In genomic region chr18:32730068-32730467, GRCh38 we compare ENCODE assay signal across 1 cellular context.
TF ChIP-seq lines count a peak whose summit lies in the region.

No MANE protein-coding gene starts in this region.

TF ChIP-seq in HepG2, 621 proteins besides CTCF, POLR2A, EP300 and RAD21 (continued from another document):
- TF ChIP-seq RBM22 (optimal IDR thresholded peaks at IDR 0.05; ENCODE audit: low read length) (no peak), ZSCAN12 (CRISPR knock-in tag; IDR thresholded peaks at IDR 0.05) (no peak), GATAD2A (CRISPR knock-in tag; IDR thresholded peaks at IDR 0.05) (no peak), ZZZ3 (CRISPR knock-in tag; IDR thresholded peaks at IDR 0.05; ENCODE audit: borderline replicate concordance) (no peak), ZSCAN29 (CRISPR knock-in tag; conservative IDR thresholded peaks at IDR 0.05) (no peak), FOSL2 (CRISPR knock-in tag; IDR thresholded peaks at IDR 0.05) (no peak), RXRB (CRISPR knock-in tag; IDR thresholded peaks at IDR 0.05; ENCODE audit: borderline replicate concordance) (no peak), KLF6 (CRISPR knock-in tag; IDR thresholded peaks at IDR 0.05) (no peak), CEBPG (CRISPR knock-in tag; IDR thresholded peaks at IDR 0.05) (no peak)
TF ChIP-seq in HepG2: peak in this region for 0.
